ENCODE assay signal across 14 cellular contexts in genomic region chr3:30691249-30691880, GRCh38.
A peak's percentile ranks its signal among the peaks of the same experiment; 100 is the strongest.
DNase-seq lines count a peak whose midpoint lies in the region; ATAC-seq and TF ChIP-seq lines count a peak whose summit lies in the region.
"Had no signal": no experiment of that assay in that cellular context is flagged by ENCODE, and none has a peak within 500 bp of the region (broad histone marks: within the 10 kb centered on the region; RNA-seq: fewer than 3 reads in every experiment).

No MANE protein-coding gene starts in this region.

- no peak overlapping the region for H3K23ac ChIP-seq in mesendoderm (ENCODE audit: low read length)

- H3K27ac Mint-ChIP-seq in natural killer cell treated with Interleukin-12 subunit alpha and Interleukin-12 subunit beta and Interleukin-15 and Interleukin-18, amount 100 ng/mL, for 72 hours, result peak overlapping the region; percentile 68 to 73

- H3K9ac ChIP-seq in mesendoderm (ENCODE audit: low read length), result no peak overlapping the region

- H3K4me3 Mint-ChIP-seq in natural killer cell treated with Interleukin-12 subunit alpha and Interleukin-12 subunit beta and Interleukin-15 and Interleukin-18, amount 100 ng/mL, for 72 hours, result no peak overlapping the region

- H3K9me3 Mint-ChIP-seq in natural killer cell treated with Interleukin-12 subunit alpha and Interleukin-12 subunit beta and Interleukin-15 and Interleukin-18, amount 100 ng/mL, for 72 hours, result no peaks in the 10 kb centered on the region

- H3K9me3 ChIP-seq in right atrium auricular region (no peaks in the 10 kb centered on the region), uterus (no peaks in the 10 kb centered on the region)

- no peak for DNase-seq in right atrium auricular region (ENCODE audit: low spot score)
- no peak for DNase-seq in Right ventricle myocardium superior
- DNase-seq in coronary artery (ENCODE audit: low spot score), result no peak
- no peak for DNase-seq in natural killer cell treated with Interleukin-12 subunit alpha and Interleukin-12 subunit beta and Interleukin-15 and Interleukin-18, amount 100 ng/mL, for 72 hours (ENCODE audit: low spot score)
- DNase-seq in uterus, result no peak
- no peak for DNase-seq in mesendoderm
- DNase-seq in SW 1271 (lab: John Stamatoyannopoulos, UW), result no peak
- DNase-seq: C1 segment of cervical spinal cord, GF-D8, hypothalamus, NCI-H2029, T-helper 2 cell had no signal

- H3K18ac ChIP-seq in mesendoderm (ENCODE audit: low read length), result no peak overlapping the region

- WGBS in mesendoderm (ENCODE audit: extremely low coverage, insufficient coverage, low lambda C conversion rate), result no CpG with 5 or more reads among the region's 10 CpGs

- no peak overlapping the region for H2BK15ac ChIP-seq in mesendoderm (replicated peaks; ENCODE audit: low read depth)

- no peak for TF ChIP-seq POLR2A in uterus (IDR thresholded peaks at IDR 0.05)

- H3K4me1 Mint-ChIP-seq in natural killer cell treated with Interleukin-12 subunit alpha and Interleukin-12 subunit beta and Interleukin-15 and Interleukin-18, amount 100 ng/mL, for 72 hours (ENCODE audit: low read depth in 2 of 2), result peaks cover 40 to 54% of the 10 kb centered on the region in 2 donors

- H3K27me3 ChIP-seq in right atrium auricular region, result no peaks in the 10 kb centered on the region
- no peaks in the 10 kb centered on the region for H3K27me3 ChIP-seq in uterus
- H3K27me3 ChIP-seq in mesendoderm (ENCODE audit: insufficient read depth, low read length, poor library complexity), result no peaks in the 10 kb centered on the region

- ATAC-seq in Right ventricle myocardium superior (ENCODE audit: poor library complexity) (no peak), GM21737 (IDR thresholded peaks at IDR 0.05; ENCODE audit: unreplicated experiment) (no peak)
- ATAC-seq in natural killer cell treated with Interleukin-12 subunit alpha and Interleukin-12 subunit beta and Interleukin-15 and Interleukin-18, amount 100 ng/mL, for 72 hours, result no peak
- ATAC-seq: K562 had no signal

- no peak overlapping the region for H3K4me2 ChIP-seq in mesendoderm (ENCODE audit: low read length)

- peaks cover 86% of the 10 kb centered on the region for H3K36me3 ChIP-seq in right atrium auricular region
- H3K36me3 ChIP-seq in uterus, result no peaks in the 10 kb centered on the region
- no peaks in the 10 kb centered on the region for H3K36me3 ChIP-seq in mesendoderm (ENCODE audit: control insufficient read depth, insufficient read depth, low read length)

- intact Hi-C loops in Right ventricle myocardium superior (cut with DNase I) (loop anchor here (10.0 kb wide), 3 partner anchors 167 to 487 kb away; no protein-coding TSS in a partner anchor), uterus (cut with DNase I; ENCODE audit: low total_unique reads) (loop anchor here (10.0 kb wide), 1 partner anchor 577 kb away; no protein-coding TSS in a partner anchor)

- H3K79me1 ChIP-seq in mesendoderm (ENCODE audit: low read length), result no peaks in the 10 kb centered on the region

- no peak overlapping the region for H4K8ac ChIP-seq in mesendoderm (ENCODE audit: low read depth, low read length)

- peaks cover 53% of the 10 kb centered on the region for H3K36me3 Mint-ChIP-seq in natural killer cell treated with Interleukin-12 subunit alpha and Interleukin-12 subunit beta and Interleukin-15 and Interleukin-18, amount 100 ng/mL, for 72 hours

- no peak overlapping the region for H3K4ac ChIP-seq in mesendoderm (ENCODE audit: low read depth, low read length)

- H3K27ac ChIP-seq in right atrium auricular region (peak overlapping the region; percentile 61 to 81), coronary artery (peak overlapping the region; percentile 49 to 83), uterus (peak overlapping the region; percentile 47 to 68), mesendoderm (ENCODE audit: low read depth, low read length) (no peak overlapping the region)

- no peak overlapping the region for H2BK120ac ChIP-seq in mesendoderm (ENCODE audit: low read depth, low read length)

- TF ChIP-seq CTCF in right atrium auricular region (IDR thresholded peaks at IDR 0.05), result no peak
- no peak for TF ChIP-seq CTCF in coronary artery (IDR thresholded peaks at IDR 0.05)
- no peak for TF ChIP-seq CTCF in uterus (IDR thresholded peaks at IDR 0.05)

- H4K5ac ChIP-seq in mesendoderm (ENCODE audit: low read length), result no peak overlapping the region

- H2AK5ac ChIP-seq in mesendoderm (ENCODE audit: low read length), result no peak overlapping the region

- no peak overlapping the region for H2BK5ac ChIP-seq in mesendoderm (ENCODE audit: low read length)

- H3K4me3 ChIP-seq in right atrium auricular region (no peak overlapping the region), coronary artery (no peak overlapping the region), uterus (no peak overlapping the region), mesendoderm (ENCODE audit: low read length) (no peak overlapping the region)
- H3K4me3 ChIP-seq: K562 had no signal

- H3K79me2 ChIP-seq in mesendoderm (ENCODE audit: control insufficient read depth, insufficient read depth, low read length), result no peaks in the 10 kb centered on the region

- H3K4me1 ChIP-seq in right atrium auricular region (peaks cover 0 to 79% of the 10 kb centered on the region in 2 donors), uterus (peaks cover 19% of the 10 kb centered on the region in 2 donors), mesendoderm (ENCODE audit: control insufficient read depth, low read depth, low read length) (no peaks in the 10 kb centered on the region)

- no peak overlapping the region for H3K56ac ChIP-seq in mesendoderm (ENCODE audit: low read length)

- H3K27me3 Mint-ChIP-seq in natural killer cell treated with Interleukin-12 subunit alpha and Interleukin-12 subunit beta and Interleukin-15 and Interleukin-18, amount 100 ng/mL, for 72 hours, result no peaks in the 10 kb centered on the region
